In the genomic region with DNA sequence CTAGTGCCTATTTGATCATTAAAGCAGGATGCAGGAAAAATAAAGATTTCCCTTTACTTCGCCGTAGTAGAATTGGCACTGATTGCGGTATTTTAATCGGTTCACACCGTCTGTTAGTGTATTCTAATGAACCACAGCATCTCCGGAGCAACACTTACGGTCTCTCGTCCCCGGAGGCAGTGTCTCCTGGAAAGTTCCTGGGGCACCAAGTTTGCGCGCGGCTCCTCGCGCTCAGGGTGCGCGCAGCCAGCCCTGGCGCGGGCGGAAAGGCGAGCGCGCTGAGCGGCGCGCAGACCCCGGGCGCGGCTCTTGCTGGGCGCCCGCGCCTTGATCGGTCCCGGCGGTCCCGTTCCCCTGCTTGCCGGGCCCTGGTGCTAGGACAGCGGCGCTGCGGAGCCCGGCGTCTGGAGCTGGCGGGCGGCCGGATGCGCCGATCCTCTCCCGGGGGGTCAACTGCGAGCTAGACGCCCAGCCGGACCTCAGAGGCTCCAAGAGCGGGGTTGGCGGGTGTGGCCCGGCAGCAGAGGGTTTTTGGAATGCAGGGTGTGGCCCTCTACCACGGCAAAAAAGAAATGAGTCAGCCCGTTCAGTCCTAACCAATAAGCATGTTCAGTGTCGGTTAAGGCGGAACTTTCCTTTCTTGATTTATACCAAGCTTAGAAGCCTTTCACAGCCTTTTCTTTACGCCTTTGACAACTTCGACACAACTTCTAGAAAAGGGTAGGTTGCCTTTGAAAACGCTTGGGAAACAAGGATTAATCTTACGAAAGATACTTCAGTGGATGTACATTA, we compare ENCODE assay signal across 8 cellular contexts.
A peak's percentile ranks its signal among the peaks of the same experiment; 100 is the strongest.
DNase-seq lines count a peak whose midpoint lies in the region; ATAC-seq, FAIRE-seq and TF ChIP-seq lines count a peak whose summit lies in the region.

No MANE protein-coding gene starts in this region.

- no peaks in the 10 kb centered on the region for H3K36me3 ChIP-seq in Peyer's patch
- no peaks in the 10 kb centered on the region for H3K36me3 ChIP-seq in pancreas

- WGBS in pancreas, 2 donors, result 41 to 57% methylated on average over 57 to 61 of the region's 61 CpGs

- FAIRE-seq in pancreas (lab: Jason Lieb, UNC), result no peak

- H3K4me3 ChIP-seq in Peyer's patch (peak overlapping the region; percentile 55 to 88 (median 68)), pancreas (peak overlapping the region; percentile 12 to 52 (median 32))

- TF ChIP-seq CTCF in Peyer's patch (IDR thresholded peaks at IDR 0.05) (peak in 2 of 6 experiments; percentile 13 to 17), pancreas (IDR thresholded peaks at IDR 0.05) (no peak)

- in situ Hi-C loops in ACHN (cut with HindIII; ENCODE audit: low pct_ligation_motif_present, low pct_unique_long_range_greater_than_20kb, low sequenced_read_pairs), result no loop called here

- no peaks in the 10 kb centered on the region for H3K9me3 Mint-ChIP-seq in activated naive CD8-positive, alpha-beta T cell treated with anti-CD3 and anti-CD28 coated beads for 36 hours

- H3K27ac Mint-ChIP-seq in activated naive CD8-positive, alpha-beta T cell treated with anti-CD3 and anti-CD28 coated beads for 36 hours, result peak overlapping the region; percentile 26

- H3K9me3 ChIP-seq in Peyer's patch, result no peaks in the 10 kb centered on the region
- H3K9me3 ChIP-seq in pancreas, result no peaks in the 10 kb centered on the region

- ATAC-seq in GM18861 (IDR thresholded peaks at IDR 0.05; ENCODE audit: unreplicated experiment) (peak; percentile 55), HG03025 (IDR thresholded peaks at IDR 0.05; ENCODE audit: low FRiP score, unreplicated experiment) (peak; percentile 65), pancreas (peak; percentile 58 to 79 (median 70))

- H3K4me1 Mint-ChIP-seq in activated naive CD8-positive, alpha-beta T cell treated with anti-CD3 and anti-CD28 coated beads for 36 hours, result peaks cover 30% of the 10 kb centered on the region

- peak; percentile 48 to 51 for TF ChIP-seq POLR2A in Peyer's patch (IDR thresholded peaks at IDR 0.05)

- H3K4me1 ChIP-seq in Peyer's patch, result peaks cover 0 to 33% (median 4%) of the 10 kb centered on the region in 4 donors
- H3K4me1 ChIP-seq in pancreas, result peaks cover 3 to 26% (median 12%) of the 10 kb centered on the region in 3 donors

- peak overlapping the region; percentile 80 for H3K4me3 Mint-ChIP-seq in activated naive CD8-positive, alpha-beta T cell treated with anti-CD3 and anti-CD28 coated beads for 36 hours

- H3K27ac ChIP-seq in Peyer's patch (peak overlapping the region; percentile 39 to 88 (median 78)), pancreas (peak overlapping the region; percentile 41 to 80 (median 56))

- peak; percentile 86 for DNase-seq in ACHN
- DNase-seq in Peyer's patch, result peak in 2 of 3 donors; percentile 75 to 77
- peak; percentile 60 for DNase-seq in activated naive CD8-positive, alpha-beta T cell treated with anti-CD3 and anti-CD28 coated beads for 36 hours
- DNase-seq in cardiac septum (ENCODE audit: low spot score), result peak; percentile 87
- peak; percentile 14 to 70 (median 46) for DNase-seq in pancreas
- no peak for DNase-seq in NCI-H146 treated with DMSO at 0.1 percent for 48 hours (lab: John Stamatoyannopoulos, UW; ENCODE audit: unreplicated experiment)

- intact Hi-C loops in cardiac septum (cut with DNase I), result loop anchor here (1.0 to 10.0 kb wide), 2 partner anchors 137 to 206 kb away; no protein-coding TSS in a partner anchor
- intact Hi-C loops in pancreas (cut with DNase I), result no loop called here

- H3K36me3 Mint-ChIP-seq in activated naive CD8-positive, alpha-beta T cell treated with anti-CD3 and anti-CD28 coated beads for 36 hours, result peaks cover 4% of the 10 kb centered on the region

- H3K27me3 Mint-ChIP-seq in activated naive CD8-positive, alpha-beta T cell treated with anti-CD3 and anti-CD28 coated beads for 36 hours, result no peaks in the 10 kb centered on the region

- H3K27me3 ChIP-seq in Peyer's patch (no peaks in the 10 kb centered on the region), pancreas (no peaks in the 10 kb centered on the region)
